In genomic region chr11:24588075-24588474, GRCh38 we compare ENCODE assay signal across 21 cellular contexts.
A peak's percentile ranks its signal among the peaks of the same experiment; 100 is the strongest.
DNase-seq lines count a peak whose midpoint lies in the region; ATAC-seq, FAIRE-seq and TF ChIP-seq lines count a peak whose summit lies in the region.
"Had no signal": no experiment of that assay in that cellular context is flagged by ENCODE, and none has a peak within 500 bp of the region (broad histone marks: within the 10 kb centered on the region; RNA-seq: fewer than 3 reads in every experiment).

No MANE protein-coding gene starts in this region.

- H3K36me3 ChIP-seq in RWPE2 (ENCODE audit: low read depth), result no peaks in the 10 kb centered on the region
- H3K36me3 ChIP-seq: cardiac muscle cell, neutrophil had no signal

- DNase-seq in HFFc6 (no peak), RWPE2 (ENCODE audit: low spot score) (no peak), epithelial cell of esophagus (ENCODE audit: low read depth) (peak; percentile 65), putamen (ENCODE audit: low spot score) (peak; percentile 7), NCI-H2171 treated with DMSO at 0.1 percent for 48 hours (lab: John Stamatoyannopoulos, UW) (no peak), GM20000 (ENCODE audit: low spot score) (no peak), HUDEP-2 (lab: John Stamatoyannopoulos, UW; ENCODE audit: unreplicated experiment in 76 of 76) (no peak), D721Med (ENCODE audit: insufficient read length, low spot score) (no peak)
- DNase-seq: activated naive CD4-positive, alpha-beta T cell; DMS153; effector memory CD8-positive, alpha-beta T cell; islet precursor cell; midbrain; NCI-H1105; stimulated activated CD4-positive, alpha-beta T cell treated with anti-CD3 and anti-CD28 coated beads, Interleukin-2, amount 100 ng/mL, for 48 hours; stimulated activated CD8-positive, alpha-beta memory T cell treated with anti-CD3 and anti-CD28 coated beads, Interleukin-4, amount 100 ng/mL, for 48 hours had no signal

- H3K9me3 Mint-ChIP-seq in HFFc6, result peaks cover 8% of the 10 kb centered on the region; the same call in 1 of the 2 replicates

- H3K4me1 ChIP-seq in RWPE2 (ENCODE audit: insufficient read depth, poor library complexity, severe bottlenecking), result peaks cover 22% of the 10 kb centered on the region

- no peak for TF ChIP-seq CTCF in HFFc6 (IDR thresholded peaks at IDR 0.05)
- no peak for TF ChIP-seq CTCF in RWPE2 (IDR thresholded peaks at IDR 0.05; ENCODE audit: poor library complexity, severe bottlenecking)
- TF ChIP-seq CTCF in epithelial cell of esophagus (IDR thresholded peaks at IDR 0.05; ENCODE audit: insufficient read depth, low read depth, low read length, missing control alignments), result no peak
- no peak for TF ChIP-seq CTCF in GM20000 (IDR thresholded peaks at IDR 0.05; ENCODE audit: extremely low read depth, missing control alignments)
- TF ChIP-seq CTCF in D721Med (IDR thresholded peaks at IDR 0.05; ENCODE audit: insufficient read depth, missing control alignments), result no peak

- no peaks in the 10 kb centered on the region for H3K36me3 Mint-ChIP-seq in HFFc6 (ENCODE audit: low read depth)
- H3K36me3 Mint-ChIP-seq: IgD-negative memory B cell had no signal

- no peak overlapping the region for H3K4me3 ChIP-seq in RWPE2 (ENCODE audit: severe bottlenecking)
- H3K4me3 ChIP-seq in epithelial cell of esophagus (ENCODE audit: low read length), result no peak overlapping the region
- H3K4me3 ChIP-seq: cardiac muscle cell had no signal

- H3K27me3 Mint-ChIP-seq in HFFc6 (ENCODE audit: insufficient read depth), result no peaks in the 10 kb centered on the region
- H3K27me3 Mint-ChIP-seq: effector memory CD8-positive, alpha-beta T cell; IgD-negative memory B cell had no signal

- H3K9me3 ChIP-seq in RWPE2 (ENCODE audit: severe bottlenecking), result no peaks in the 10 kb centered on the region
- H3K9me3 ChIP-seq: neutrophil had no signal

- H3K4me3 Mint-ChIP-seq in HFFc6, result peak overlapping the region; percentile 49; the same call in 1 of the 2 replicates
- H3K4me3 Mint-ChIP-seq: effector memory CD8-positive, alpha-beta T cell; IgD-negative memory B cell had no signal

- no peak overlapping the region for H3K27ac Mint-ChIP-seq in HFFc6
- H3K27ac Mint-ChIP-seq: effector memory CD8-positive, alpha-beta T cell had no signal

- H3K27me3 ChIP-seq in RWPE2 (ENCODE audit: insufficient read depth, poor library complexity, severe bottlenecking), result no peaks in the 10 kb centered on the region
- H3K27me3 ChIP-seq: cardiac muscle cell, neutrophil had no signal

- no peak for FAIRE-seq in D721Med (lab: Jason Lieb, UNC)

- peaks cover 11% of the 10 kb centered on the region; the same call in 1 of the 2 replicates for H3K4me1 Mint-ChIP-seq in HFFc6 (ENCODE audit: low read depth)
- H3K4me1 Mint-ChIP-seq: IgD-negative memory B cell had no signal

- ATAC-seq in RWPE2 (ENCODE audit: low read depth), result peak; percentile 76
- ATAC-seq: activated CD4-positive, CD25-positive, alpha-beta regulatory T cell treated with anti-CD3 and anti-CD28 coated beads, Interleukin-2, amount 50 U/mL, for 24 hours; effector memory CD8-positive, alpha-beta T cell; sciatic nerve had no signal

- no peak overlapping the region for H3K27ac ChIP-seq in RWPE2 (ENCODE audit: poor library complexity, severe bottlenecking)
- H3K27ac ChIP-seq: cardiac muscle cell, neutrophil had no signal

Comparison
In these comparisons a context has a peak if more than half of its experiments do, and no peak if none do; other contexts are left out.
1. DNase-seq: peak in epithelial cell of esophagus (single experiment) and putamen (single experiment); none in HFFc6 (single experiment), RWPE2 (single experiment), NCI-H2171 treated with DMSO at 0.1 percent for 48 hours (single experiment), GM20000 (single experiment), HUDEP-2 (0 of 76) and D721Med (single experiment).